ENCODE assay signal across 12 cellular contexts in the genomic region with DNA sequence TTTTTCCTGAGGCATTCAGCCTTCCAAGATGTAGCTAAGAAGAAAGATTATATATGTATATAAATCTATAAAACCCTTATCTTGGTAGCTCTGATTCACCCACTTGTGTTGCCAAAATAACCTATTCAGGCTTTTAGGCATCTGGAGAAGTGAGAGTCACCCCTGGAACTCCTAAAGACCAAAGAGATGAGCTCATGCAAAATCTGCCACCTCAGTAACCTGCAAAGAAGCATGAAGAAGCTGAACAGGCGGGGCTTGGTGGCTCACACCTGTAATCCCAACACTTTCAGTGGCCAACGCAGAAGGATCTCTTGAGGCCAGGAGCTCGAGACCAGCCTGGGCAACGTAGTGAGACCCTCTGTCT.
A peak's percentile ranks its signal among the peaks of the same experiment; 100 is the strongest.
DNase-seq lines count a peak whose midpoint lies in the region; ATAC-seq and TF ChIP-seq lines count a peak whose summit lies in the region.
"Had no signal": no experiment of that assay in that cellular context is flagged by ENCODE, and none has a peak within 500 bp of the region (broad histone marks: within the 10 kb centered on the region; RNA-seq: fewer than 3 reads in every experiment).

No MANE protein-coding gene starts in this region.

- intact Hi-C loops in heart left ventricle (cut with DNase I) (no loop called here), left ventricle myocardium superior (cut with micrococcal nuclease) (no loop called here), transverse colon (cut with DNase I; ENCODE audit: low total_unique reads) (no loop called here)

- no peaks in the 10 kb centered on the region for H4K20me1 ChIP-seq in hepatocyte (ENCODE audit: insufficient read depth, poor library complexity, severe bottlenecking)

- WGBS in heart left ventricle, 4 donors = 95 to 97% (median 96%) methylated on average over 4 of the region's 4 CpGs
- WGBS in hepatocyte (ENCODE audit: low lambda C conversion rate, missing lambda C conversion rate) = 88% methylated on average over 4 of the region's 4 CpGs
- WGBS in transverse colon (ENCODE audit: low coverage in 1 of 2), 2 donors = 77 to 84% methylated on average over 4 of the region's 4 CpGs

- TF ChIP-seq POLR2A in heart left ventricle (IDR thresholded peaks at IDR 0.05) (no peak), transverse colon (IDR thresholded peaks at IDR 0.05) (no peak)

- no peaks in the 10 kb centered on the region for H3K79me2 ChIP-seq in hepatocyte

- ATAC-seq in heart left ventricle (no peak), left ventricle myocardium superior (no peak), HG02981 (IDR thresholded peaks at IDR 0.05; ENCODE audit: unreplicated experiment) (no peak), HG02970 (IDR thresholded peaks at IDR 0.05; ENCODE audit: low FRiP score, unreplicated experiment) (no peak)
- ATAC-seq: effector memory CD8-positive, alpha-beta T cell had no signal

- H3K27ac ChIP-seq in heart left ventricle = peak overlapping the region in 8 of 12 donors; percentile 12 to 85 (median 69)
- H3K27ac ChIP-seq in angular gyrus (ENCODE audit: low read depth, low read length) = peak overlapping the region; percentile 53
- peak overlapping the region; percentile 29 for H3K27ac ChIP-seq in hepatocyte
- peak overlapping the region in 3 of 4 donors; percentile 53 to 72 (median 57) for H3K27ac ChIP-seq in transverse colon
- H3K27ac ChIP-seq: neutrophil had no signal

- peaks cover 0 to 38% (median 18%) of the 10 kb centered on the region in 12 donors for H3K4me1 ChIP-seq in heart left ventricle
- peaks cover 5% of the 10 kb centered on the region for H3K4me1 ChIP-seq in hepatocyte (ENCODE audit: insufficient read depth)
- H3K4me1 ChIP-seq in transverse colon = peaks cover 0 to 19% (median 4%) of the 10 kb centered on the region in 4 donors
- H3K4me1 ChIP-seq: HAP-1 had no signal

- TF ChIP-seq CTCF in heart left ventricle (IDR thresholded peaks at IDR 0.05) = no peak
- no peak for TF ChIP-seq CTCF in hepatocyte (IDR thresholded peaks at IDR 0.05; ENCODE audit: poor library complexity)
- TF ChIP-seq CTCF in transverse colon (IDR thresholded peaks at IDR 0.05) = no peak

- H3K4me2 ChIP-seq in hepatocyte = no peak overlapping the region

- in situ Hi-C loops in transverse colon (cut with MboI; ENCODE audit: low pct_ligation_motif_present in 1 of 4, low pct_unique_long_range_greater_than_20kb in 1 of 4, low sequenced_read_pairs in 3 of 4) = no loop called here

- H3K36me3 ChIP-seq in heart left ventricle = no peaks in the 10 kb centered on the region
- no peaks in the 10 kb centered on the region for H3K36me3 ChIP-seq in hepatocyte (replicated peaks; ENCODE audit: insufficient read depth, low read depth)
- H3K36me3 ChIP-seq in transverse colon = no peaks in the 10 kb centered on the region
- H3K36me3 ChIP-seq: HAP-1, neutrophil had no signal

- no peak for TF ChIP-seq EP300 in transverse colon (IDR thresholded peaks at IDR 0.05; ENCODE audit: low read depth)

- H2AFZ ChIP-seq in hepatocyte = no peak overlapping the region

- DNase-seq in heart left ventricle = no peak
- no peak for DNase-seq in left ventricle myocardium superior
- no peak for DNase-seq in hepatocyte (ENCODE audit: low spot score)
- no peak for DNase-seq in transverse colon
- no peak for DNase-seq in cortex of kidney (lab: John Stamatoyannopoulos, UW)
- DNase-seq: effector memory CD8-positive, alpha-beta T cell; NCI-H69 had no signal

- no peaks in the 10 kb centered on the region for H3K27me3 ChIP-seq in heart left ventricle
- no peaks in the 10 kb centered on the region for H3K27me3 ChIP-seq in hepatocyte
- no peaks in the 10 kb centered on the region for H3K27me3 ChIP-seq in transverse colon

- no peak overlapping the region for H3K4me3 ChIP-seq in heart left ventricle
- no peak overlapping the region for H3K4me3 ChIP-seq in hepatocyte
- H3K4me3 ChIP-seq in transverse colon = no peak overlapping the region
- H3K4me3 ChIP-seq: HAP-1 had no signal

- H3K9me2 ChIP-seq in hepatocyte (replicated peaks; ENCODE audit: insufficient read depth) = no peaks in the 10 kb centered on the region

- H3K9me3 ChIP-seq in heart left ventricle = no peaks in the 10 kb centered on the region
- no peaks in the 10 kb centered on the region for H3K9me3 ChIP-seq in hepatocyte (ENCODE audit: low read depth)
- H3K9me3 ChIP-seq in transverse colon = no peaks in the 10 kb centered on the region
- H3K9me3 ChIP-seq: HAP-1, neutrophil had no signal
